Comparison of ENCODE assay signal across 8 cellular contexts in the genomic region with DNA sequence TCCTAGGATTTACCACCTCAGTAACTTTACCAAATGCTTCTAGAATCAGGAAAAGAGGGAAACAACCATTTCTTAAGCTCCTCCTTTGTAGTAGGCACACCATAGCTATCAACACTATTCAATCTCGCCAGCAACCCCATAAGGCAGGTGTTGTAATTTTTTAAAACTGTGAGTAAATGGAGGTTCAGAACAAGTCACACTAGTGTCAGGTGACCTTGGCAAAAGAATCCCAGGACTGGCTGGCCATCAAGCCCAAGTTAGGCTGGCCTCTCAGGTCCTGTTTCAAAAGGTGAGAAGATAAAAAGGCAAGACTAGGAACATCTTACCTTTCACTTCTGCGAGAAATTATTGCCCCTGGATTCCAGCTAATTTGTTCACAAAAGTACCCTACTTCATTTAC. TPM values are rescaled to one million over a fixed set of nuclear protein-coding genes. Genes with fewer than 3 reads are reported as not detected.
DNase-seq lines count a peak whose midpoint lies in the region; ATAC-seq lines count a peak whose summit lies in the region.

No MANE protein-coding gene starts in this region.

- H3K4me1 ChIP-seq in adipocyte (ENCODE audit: control insufficient read depth, insufficient read depth, low read length) (peaks cover 12% of the 10 kb centered on the region), stomach smooth muscle (ENCODE audit: control insufficient read depth, insufficient read depth, low read length) (peaks cover 15% of the 10 kb centered on the region)

- H3K9me3 ChIP-seq in adipocyte (ENCODE audit: control insufficient read depth, low read length) (no peaks in the 10 kb centered on the region), stomach smooth muscle (ENCODE audit: control insufficient read depth in 2 of 2, low read length in 2 of 2) (no peaks in the 10 kb centered on the region)

- peak overlapping the region; percentile 99 for H3K9ac ChIP-seq in adipocyte (ENCODE audit: low read length)
- peak overlapping the region; percentile 92 to 95 for H3K9ac ChIP-seq in stomach smooth muscle (ENCODE audit: low read length in 2 of 2)

- intact Hi-C loops in left colon (cut with DNase I, micrococcal nuclease) = no loop called here

- H3K4me3 ChIP-seq in adipocyte (ENCODE audit: low read length) (peak overlapping the region; percentile 100), stomach smooth muscle (ENCODE audit: low read length in 2 of 2) (peak overlapping the region; percentile 89 to 96)

- peak overlapping the region; percentile 69 for H3K27ac Mint-ChIP-seq in T-helper 1 cell treated with Interleukin-12 subunit alpha and Interleukin-12 subunit beta and Interleukin-4 antibody, amounts not matched to agents 30 μg/mL and 1 μg/mL, for 36 hours

- H3K4me1 Mint-ChIP-seq in T-helper 1 cell treated with Interleukin-12 subunit alpha and Interleukin-12 subunit beta and Interleukin-4 antibody, amounts not matched to agents 30 μg/mL and 1 μg/mL, for 36 hours (ENCODE audit: low read depth) = peaks cover 26% of the 10 kb centered on the region

- H3K27me3 ChIP-seq in adipocyte (replicated peaks; ENCODE audit: control insufficient read depth, insufficient read depth, low read length) (no peaks in the 10 kb centered on the region), stomach smooth muscle (ENCODE audit: control insufficient read depth in 1 of 2, insufficient read depth in 2 of 2, low read length in 2 of 2) (no peaks in the 10 kb centered on the region)

- DNase-seq in T-helper 1 cell = no peak
- DNase-seq in adipocyte (ENCODE audit: low read depth) = peak; percentile 5
- DNase-seq in left colon = no peak
- DNase-seq in Ammon's horn (ENCODE audit: low spot score) = no peak

- peaks cover 3% of the 10 kb centered on the region for H3K36me3 Mint-ChIP-seq in T-helper 1 cell treated with Interleukin-12 subunit alpha and Interleukin-12 subunit beta and Interleukin-4 antibody, amounts not matched to agents 30 μg/mL and 1 μg/mL, for 36 hours (ENCODE audit: low read depth)

- H3K27me3 Mint-ChIP-seq in T-helper 1 cell treated with Interleukin-12 subunit alpha and Interleukin-12 subunit beta and Interleukin-4 antibody, amounts not matched to agents 30 μg/mL and 1 μg/mL, for 36 hours (ENCODE audit: low read depth) = no peaks in the 10 kb centered on the region

- peak overlapping the region; percentile 62 for H3K27ac ChIP-seq in stomach smooth muscle (ENCODE audit: low read length)

- peaks cover 4% of the 10 kb centered on the region for H3K36me3 ChIP-seq in adipocyte (ENCODE audit: control insufficient read depth, insufficient read depth, low read length, severe bottlenecking)
- H3K36me3 ChIP-seq in stomach smooth muscle (ENCODE audit: control insufficient read depth in 2 of 2, insufficient read depth in 2 of 2, low read length in 2 of 2) = peaks cover 0 to 4% of the 10 kb centered on the region in 2 donors

- peak overlapping the region; percentile 83 for H3K4me3 Mint-ChIP-seq in T-helper 1 cell treated with Interleukin-12 subunit alpha and Interleukin-12 subunit beta and Interleukin-4 antibody, amounts not matched to agents 30 μg/mL and 1 μg/mL, for 36 hours

- H3K9me3 Mint-ChIP-seq in T-helper 1 cell treated with Interleukin-12 subunit alpha and Interleukin-12 subunit beta and Interleukin-4 antibody, amounts not matched to agents 30 μg/mL and 1 μg/mL, for 36 hours = no peaks in the 10 kb centered on the region

- ATAC-seq in left colon = peak; percentile 20
- ATAC-seq in GM18517 (IDR thresholded peaks at IDR 0.05; ENCODE audit: unreplicated experiment) = no peak
- no peak for ATAC-seq in HG03095 (IDR thresholded peaks at IDR 0.05; ENCODE audit: unreplicated experiment)

RNA-seq across cellular contexts. Expression of a gene that starts 0.7 kb away (rescaled TPM):
- total RNA-seq in left colon = 10 to 100 TPM; 25.3 to 33.2 TPM

RNA-seq across cellular contexts. Expression of a gene that starts 29.2 kb away (rescaled TPM):
- total RNA-seq in left colon = 10 to 100 TPM; 12.1 to 13.0 TPM
